9 cellular contexts compared by ENCODE assay signal in the genomic region with DNA sequence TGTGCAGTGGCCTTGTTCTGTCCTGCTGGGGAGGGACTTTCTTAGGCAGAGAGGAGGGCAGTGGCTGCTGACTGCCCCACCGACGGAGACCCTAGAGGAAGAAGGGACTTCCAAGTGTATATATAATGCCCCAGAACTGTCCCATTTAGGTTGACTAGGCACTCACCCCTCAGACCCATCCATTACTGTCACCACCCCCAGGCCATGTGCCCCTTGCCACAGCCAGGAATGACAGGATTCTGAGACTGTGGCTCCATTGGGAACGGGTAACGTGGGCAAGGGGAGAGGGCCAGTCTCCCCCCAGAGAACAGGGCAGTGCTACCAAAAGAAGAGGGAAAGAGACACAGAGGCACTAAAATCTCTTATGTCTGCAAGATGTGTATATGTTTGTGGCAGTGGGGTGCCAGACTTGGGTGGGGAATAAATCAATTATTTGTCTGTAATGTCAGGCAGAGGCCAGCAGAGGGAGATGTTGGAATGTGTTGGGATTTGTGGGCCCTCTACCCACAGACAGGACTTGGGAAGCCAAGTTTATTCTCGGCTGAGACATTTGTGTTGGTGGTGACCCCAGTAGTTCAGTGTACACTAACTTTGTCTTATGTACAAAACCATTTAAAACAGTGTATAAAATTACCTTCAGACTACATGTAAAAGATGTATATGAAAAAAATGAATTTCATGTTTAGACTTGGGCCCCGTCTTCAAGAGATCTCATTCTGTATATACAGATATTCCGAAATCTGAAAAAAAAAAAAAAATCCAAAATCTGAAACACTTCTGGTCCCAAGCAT. TPM values are rescaled to one million over a fixed set of nuclear protein-coding genes. Genes with fewer than 3 reads are reported as not detected.
A peak's percentile ranks its signal among the peaks of the same experiment; 100 is the strongest.
DNase-seq lines count a peak whose midpoint lies in the region; ATAC-seq and TF ChIP-seq lines count a peak whose summit lies in the region.
"Had no signal": no experiment of that assay in that cellular context is flagged by ENCODE, and none has a peak within 500 bp of the region (broad histone marks: within the 10 kb centered on the region; RNA-seq: fewer than 3 reads in every experiment).

No MANE protein-coding gene starts in this region.

- peak; percentile 25 for DNase-seq in NCI-H748 (lab: John Stamatoyannopoulos, UW; ENCODE audit: unreplicated experiment)
- DNase-seq in NCI-H748 treated with DMSO at 0.1 percent for 48 hours (lab: John Stamatoyannopoulos, UW): no peak
- DNase-seq in NCI-H146 treated with DMSO at 0.1 percent for 48 hours (lab: John Stamatoyannopoulos, UW; ENCODE audit: unreplicated experiment): peak; percentile 14
- DNase-seq in activated CD4-positive, alpha-beta T cell treated with anti-CD3 and anti-CD28 coated beads, Interleukin-2, amount 50 U/mL, for 48 hours: peak; percentile 15 to 26
- peak; percentile 29 for DNase-seq in foreskin melanocyte
- DNase-seq in osteoblast (ENCODE audit: insufficient read length, low spot score, missing footprints): peak; percentile 83

- no peaks in the 10 kb centered on the region for H3K9me3 ChIP-seq in osteoblast (ENCODE audit: low read depth, low read length)

- H3K27me3 ChIP-seq in osteoblast (ENCODE audit: insufficient read depth, low read length): peaks cover 3% of the 10 kb centered on the region

- no peaks in the 10 kb centered on the region for H4K20me1 ChIP-seq in osteoblast (ENCODE audit: insufficient read depth, low read length)

- H3K4me2 ChIP-seq in osteoblast (ENCODE audit: insufficient read depth, low read length): no peak overlapping the region

- H2AFZ ChIP-seq in osteoblast (ENCODE audit: low read length): no peak overlapping the region

- ATAC-seq in GM21723 (IDR thresholded peaks at IDR 0.05; ENCODE audit: unreplicated experiment) (peak; percentile 69), GM18870 (IDR thresholded peaks at IDR 0.05; ENCODE audit: unreplicated experiment) (no peak)

- no peak overlapping the region for H3K4me3 ChIP-seq in osteoblast (ENCODE audit: insufficient read depth, low read length)

- TF ChIP-seq CTCF in osteoblast (IDR thresholded peaks at IDR 0.05; ENCODE audit: extremely low read depth, low read depth, low read length): peak; percentile 86

- no peak overlapping the region for H3K27ac ChIP-seq in osteoblast (ENCODE audit: low read depth, low read length)

- no peaks in the 10 kb centered on the region for H3K36me3 ChIP-seq in osteoblast (ENCODE audit: insufficient read depth, low read length)

- no peaks in the 10 kb centered on the region for H3K79me2 ChIP-seq in osteoblast (ENCODE audit: insufficient read depth, low read length)

- no peaks in the 10 kb centered on the region for H3K4me1 ChIP-seq in osteoblast (ENCODE audit: insufficient read depth, low read length)

RNA-seq across cellular contexts. Expression of a gene that starts 24.0 kb away (rescaled TPM):
- total RNA-seq in osteoblast: 1.1 and 1.2 TPM in 2 replicates
- total RNA-seq: temporal lobe had no signal

RNA-seq across cellular contexts. Expression of a gene that starts 40.8 kb away (rescaled TPM):
- total RNA-seq in osteoblast: 65.1 and 77.2 TPM in 2 replicates

RNA-seq across cellular contexts. Expression of a gene that starts 41.0 kb away (rescaled TPM):
- total RNA-seq in osteoblast: 6.5 and 10.3 TPM in 2 replicates
